In genomic region chr15:88526247-88526879, GRCh38 we compare ENCODE assay signal across 24 cellular contexts.
"Had no signal": no experiment of that assay in that cellular context is flagged by ENCODE, and none has a peak within 500 bp of the region (broad histone marks: within the 10 kb centered on the region; RNA-seq: fewer than 3 reads in every experiment).

No MANE protein-coding gene starts in this region.

- H3K27ac ChIP-seq: hepatocyte, neural progenitor cell, neutrophil, parathyroid adenoma, psoas muscle, spleen, tibial nerve, uterus had no signal

- DNase-seq: head of caudate nucleus; islet precursor cell; mesendoderm; naive B cell; natural killer cell; nephron progenitor cell; occipital lobe; psoas muscle; small intestine; spleen; stimulated activated CD4-positive, alpha-beta T cell treated with anti-CD3 and anti-CD28 coated beads, Interleukin-4, amount 100 ng/mL, for 4 hours; stimulated activated CD8-positive, alpha-beta memory T cell treated with anti-CD3 and anti-CD28 coated beads, Interleukin-4, amount 100 ng/mL, for 48 hours; stimulated activated naive CD4-positive, alpha-beta T cell treated with Interleukin-2 at 50 U/mL for 16 hours; stimulated activated naive CD8-positive, alpha-beta T cell treated with anti-CD3 and anti-CD28 coated beads, Interleukin-15, amount 100 ng/mL, for 72 hours; substantia nigra; uterus had no signal

- H3K27me3 ChIP-seq: hepatocyte, neural progenitor cell, neutrophil, spleen, tibial nerve, uterus had no signal

- H3K9me3 ChIP-seq: neutrophil, psoas muscle, spleen, tibial nerve, uterus had no signal

- H3K4me2 ChIP-seq: hepatocyte, neural progenitor cell had no signal

- ATAC-seq: natural killer cell; sciatic nerve; stimulated activated memory B cell treated with anti-CD40 and anti-IgM and Interleukin-4, amounts not matched to agents 10 μg/mL and 1 μg/mL and 100 μg/mL, for 72 hours; stimulated activated naive CD8-positive, alpha-beta T cell treated with anti-CD3 and anti-CD28 coated beads, Interleukin-15, amount 100 ng/mL, for 72 hours had no signal

- H3K36me3 ChIP-seq: uterus had no signal

- FAIRE-seq: small intestine had no signal

- H3K4me3 ChIP-seq: hepatocyte, lung, neural progenitor cell, psoas muscle, spleen, tibial nerve, uterus had no signal

- H3K4me1 ChIP-seq: neural progenitor cell, parathyroid adenoma, spleen, tibial nerve, uterus had no signal
